In genomic region chr1:151165281-151165737, GRCh38 we compare ENCODE assay signal across 8 cellular contexts. TPM values are rescaled to one million over a fixed set of nuclear protein-coding genes. Genes with fewer than 3 reads are reported as not detected.
DNase-seq lines count a peak whose midpoint lies in the region; ATAC-seq and TF ChIP-seq lines count a peak whose summit lies in the region.

No MANE protein-coding gene starts in this region.

- peak overlapping the region; percentile 92 for H3K4me3 Mint-ChIP-seq in activated CD4-positive, alpha-beta T cell treated with anti-CD3 and anti-CD28 coated beads for 36 hours

- H3K4me1 Mint-ChIP-seq in activated CD4-positive, alpha-beta T cell treated with anti-CD3 and anti-CD28 coated beads for 36 hours = peaks cover 53% of the 10 kb centered on the region

- TF ChIP-seq POLR2A in NB4 (IDR thresholded peaks at IDR 0.05; ENCODE audit: extremely low read depth, insufficient read length) = no peak

- TF ChIP-seq CTCF in NB4 (IDR thresholded peaks at IDR 0.05; ENCODE audit: low read depth, low read length) (no peak), psoas muscle (IDR thresholded peaks at IDR 0.05) (no peak)

- no peaks in the 10 kb centered on the region for H3K27me3 Mint-ChIP-seq in activated CD4-positive, alpha-beta T cell treated with anti-CD3 and anti-CD28 coated beads for 36 hours

- H3K27me3 ChIP-seq in psoas muscle (ENCODE audit: insufficient read depth in 3 of 3, low read length in 2 of 3) = no peaks in the 10 kb centered on the region

- H3K36me3 ChIP-seq in psoas muscle (ENCODE audit: insufficient read depth in 1 of 2, low read depth in 1 of 2) = peaks cover 5 to 41% of the 10 kb centered on the region in 2 donors

- no peaks in the 10 kb centered on the region for H3K9me3 Mint-ChIP-seq in activated CD4-positive, alpha-beta T cell treated with anti-CD3 and anti-CD28 coated beads for 36 hours (ENCODE audit: low read depth)

- intact Hi-C loops in activated CD4-positive, alpha-beta T cell treated with anti-CD3 and anti-CD28 coated beads for 36 hours (cut with DNase I, micrococcal nuclease) = loop anchor here (1.0 to 10.0 kb wide), 5 partner anchors 9 to 601 kb away; partner anchors contain the start of genes GABPB2 (in 1 of the 2), PRUNE1 (in 1 of the 2), PSMB4 (in 1 of the 2) and TNFAIP8L2 (in 1 of the 2)
- intact Hi-C loops in psoas muscle (cut with DNase I) = no loop called here

- peaks cover 61% of the 10 kb centered on the region for H3K36me3 Mint-ChIP-seq in activated CD4-positive, alpha-beta T cell treated with anti-CD3 and anti-CD28 coated beads for 36 hours (ENCODE audit: low read depth)

- peak overlapping the region; percentile 98 for H3K27ac Mint-ChIP-seq in activated CD4-positive, alpha-beta T cell treated with anti-CD3 and anti-CD28 coated beads for 36 hours

- POLR2A ChIA-PET in activated CD4-positive, alpha-beta T cell treated with anti-CD3 and anti-CD28 coated beads for 36 hours (lab: Charles Lee) = interaction anchor here (0.6 to 2.8 kb wide), 3 partner anchors 8 to 112 kb away, joined by 3 to 9 read pairs (median 4); partner anchors contain the start of gene TNFAIP8L2

- CTCF ChIA-PET in activated CD4-positive, alpha-beta T cell treated with anti-CD3 and anti-CD28 coated beads for 36 hours (lab: Charles Lee) = interaction anchor here (0.7 to 4.4 kb wide), 4 partner anchors 8 to 136 kb away, joined by 3 to 25 read pairs (median 4); partner anchors contain the start of genes PSMD4 and TNFAIP8L2

- 2 to 3% (median 3%) methylated on average over 14 to 15 of the region's 15 CpGs for whole genome bisulfite sequencing in psoas muscle, 3 donors

- H3K9me3 ChIP-seq in psoas muscle = no peaks in the 10 kb centered on the region

- peak overlapping the region; percentile 92 for H3K27ac ChIP-seq in psoas muscle

- H3K4me1 ChIP-seq in psoas muscle = peaks cover 42% of the 10 kb centered on the region

- ATAC-seq in activated CD4-positive, alpha-beta T cell treated with anti-CD3 and anti-CD28 coated beads for 36 hours = peak; percentile 14
- peak; percentile 11 to 29 (median 18) for ATAC-seq in psoas muscle
- ATAC-seq in GM18907 (IDR thresholded peaks at IDR 0.05; ENCODE audit: unreplicated experiment) = no peak

- peak; percentile 47 for DNase-seq in activated CD4-positive, alpha-beta T cell treated with anti-CD3 and anti-CD28 coated beads for 36 hours
- no peak for DNase-seq in activated CD4-positive, alpha-beta T cell treated with anti-CD3 and anti-CD28 coated beads, Interleukin-2, amount 50 U/mL, for 4 hours
- DNase-seq in NB4 (ENCODE audit: low read depth) (peak; percentile 58), amniotic epithelial cell (ENCODE audit: low read depth) (peak; percentile 51), hepatic stellate cell (ENCODE audit: low spot score) (peak; percentile 60), psoas muscle (peak; percentile 52 to 79), NCI-H2029 treated with DMSO at 0.1 percent for 48 hours (lab: John Stamatoyannopoulos, UW) (no peak)

- H3K4me3 ChIP-seq in NB4 (ENCODE audit: low read depth, low read length) (peak overlapping the region; percentile 100), psoas muscle (peak overlapping the region; percentile 80)

RNA-seq across cellular contexts. Expression of gene LYSMD1, which starts 0.4 kb away (rescaled TPM):
- total RNA-seq in activated CD4-positive, alpha-beta T cell treated with anti-CD3 and anti-CD28 coated beads for 36 hours = 1 to 10 TPM; 4.3 to 5.1 TPM
- total RNA-seq in psoas muscle = 10 to 100 TPM in 3 of 4 donors, 1 to 10 TPM in 1; 6.7 to 17.5 (median 12.3) TPM
- polyA plus RNA-seq in psoas muscle = 10 to 100 TPM in 1 of 3 donors, 1 to 10 TPM in 2; 8.4 to 18.0 (median 8.6) TPM

RNA-seq across cellular contexts. Expression of gene SCNM1, which starts 0.6 kb away (rescaled TPM):
- 10 to 100 TPM; 64.3 to 90.8 TPM for total RNA-seq in activated CD4-positive, alpha-beta T cell treated with anti-CD3 and anti-CD28 coated beads for 36 hours
- 10 to 100 TPM; 23.6 to 47.9 (median 39.5) TPM for total RNA-seq in psoas muscle
- polyA plus RNA-seq in psoas muscle = 10 to 100 TPM; 71.0 to 78.7 (median 72.3) TPM

RNA-seq across cellular contexts. Expression of gene TNFAIP8L2, which starts 8.9 kb away (rescaled TPM):
- total RNA-seq in activated CD4-positive, alpha-beta T cell treated with anti-CD3 and anti-CD28 coated beads for 36 hours = 10 to 100 TPM; 18.4 to 19.2 TPM
- 1 to 10 TPM in 1 of 4 donors, under 1 TPM in 3; 0.56 to 1.3 (median 0.74) TPM for total RNA-seq in psoas muscle
- polyA plus RNA-seq in psoas muscle = 1 to 10 TPM in 2 of 3 donors, under 1 TPM in 1; 0.62 to 1.1 (median 1.1) TPM

RNA-seq across cellular contexts. Expression of gene TMOD4, which starts 10.5 kb away (rescaled TPM):
- 1 to 10 TPM in 1 of 2 experiments, under 1 TPM in 1; 0.69 to 2.3 TPM for total RNA-seq in activated CD4-positive, alpha-beta T cell treated with anti-CD3 and anti-CD28 coated beads for 36 hours
- total RNA-seq in psoas muscle = 100 to 1,000 TPM; 102 to 434 (median 407) TPM
- 100 to 1,000 TPM in 2 of 3 donors, 10 to 100 TPM in 1; 17.6 to 274 (median 154) TPM for polyA plus RNA-seq in psoas muscle

RNA-seq across cellular contexts. Expression of gene SEMA6C, which starts 18.9 kb away (rescaled TPM):
- 1 to 10 TPM; 3.2 to 3.5 TPM for total RNA-seq in activated CD4-positive, alpha-beta T cell treated with anti-CD3 and anti-CD28 coated beads for 36 hours
- 100 to 1,000 TPM in 2 of 4 donors, 10 to 100 TPM in 2; 56.3 to 145 (median 101) TPM for total RNA-seq in psoas muscle
- 10 to 100 TPM in 2 of 3 donors, 1 to 10 TPM in 1; 8.9 to 46.3 (median 29.5) TPM for polyA plus RNA-seq in psoas muscle

Comparison
In these comparisons a context has a peak if more than half of its experiments do, and no peak if none do; other contexts are left out.
1. DNase-seq: peak in activated CD4-positive, alpha-beta T cell treated with anti-CD3 and anti-CD28 coated beads for 36 hours (single experiment), NB4 (single experiment), amniotic epithelial cell (single experiment), hepatic stellate cell (single experiment) and psoas muscle (2 of 2); none in activated CD4-positive, alpha-beta T cell treated with anti-CD3 and anti-CD28 coated beads, Interleukin-2, amount 50 U/mL, for 4 hours (0 of 2) and NCI-H2029 treated with DMSO at 0.1 percent for 48 hours (single experiment).
2. RNA of gene TNFAIP8L2, which starts 8.9 kb away (total RNA-seq): 18.4 to 19.2 TPM in activated CD4-positive, alpha-beta T cell treated with anti-CD3 and anti-CD28 coated beads for 36 hours; 0.56 to 1.3 TPM in psoas muscle; every median in the first group is over 4 times any median in the second.
3. intact Hi-C loops: an anchor here in activated CD4-positive, alpha-beta T cell treated with anti-CD3 and anti-CD28 coated beads for 36 hours (1.0 to 10.0 kb wide); none called in psoas muscle.